1 cellular context compared by ENCODE assay signal in the genomic region with DNA sequence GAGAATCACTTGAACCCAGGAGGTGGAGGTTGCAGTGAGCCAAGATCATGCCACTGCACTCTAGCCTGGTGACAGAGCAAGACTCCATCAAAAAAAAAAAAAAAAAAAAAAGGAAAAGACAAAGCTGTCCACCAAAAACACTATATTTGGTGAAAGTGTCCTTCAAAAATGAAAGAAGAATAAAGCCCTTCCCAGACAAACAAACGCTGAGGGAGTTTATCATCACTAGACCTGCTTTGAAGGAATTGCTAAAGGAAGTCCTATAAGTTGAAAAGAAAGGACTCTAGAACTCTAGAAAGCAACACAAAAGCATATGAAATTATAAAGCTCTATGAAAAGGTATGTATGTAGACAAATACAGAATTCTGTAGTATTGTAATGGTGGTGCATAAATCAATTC.
TF ChIP-seq lines count a peak whose summit lies in the region.

No MANE protein-coding gene starts in this region.

TF ChIP-seq in HepG2, 621 proteins besides CTCF, POLR2A, EP300 and RAD21 (continued from another document):
- TF ChIP-seq ZNF142 (CRISPR knock-in tag; IDR thresholded peaks at IDR 0.05) (no peak), ZNF337 (CRISPR knock-in tag; IDR thresholded peaks at IDR 0.05; ENCODE audit: borderline replicate concordance, low read depth) (peak; percentile 100), RFXANK (CRISPR knock-in tag; IDR thresholded peaks at IDR 0.05) (no peak), ZNF225 (CRISPR knock-in tag; IDR thresholded peaks at IDR 0.05) (no peak)
